9 cellular contexts compared by ENCODE assay signal in genomic region chr14:23306113-23306411, GRCh38.
DNase-seq lines count a peak whose midpoint lies in the region; ATAC-seq and TF ChIP-seq lines count a peak whose summit lies in the region.
"Had no signal": no experiment of that assay in that cellular context is flagged by ENCODE, and none has a peak within 500 bp of the region (broad histone marks: within the 10 kb centered on the region; RNA-seq: fewer than 3 reads in every experiment).

No MANE protein-coding gene starts in this region.

- peak overlapping the region; percentile 61 for H3K4me3 Mint-ChIP-seq in stimulated activated naive CD8-positive, alpha-beta T cell treated with anti-CD3 and anti-CD28 coated beads, Interleukin-15, Interleukin-2, amounts not matched to agents 100 ng/mL and 50 ng/mL, for 24 hours

- no peaks in the 10 kb centered on the region for H3K9me3 Mint-ChIP-seq in stimulated activated naive CD8-positive, alpha-beta T cell treated with anti-CD3 and anti-CD28 coated beads, Interleukin-15, Interleukin-2, amounts not matched to agents 100 ng/mL and 50 ng/mL, for 24 hours

- no peaks in the 10 kb centered on the region for H3K27me3 ChIP-seq in mucosa of stomach (ENCODE audit: control insufficient read depth, insufficient read depth, low read length)

- no peaks in the 10 kb centered on the region for H3K36me3 ChIP-seq in mucosa of stomach (ENCODE audit: control insufficient read depth, insufficient read depth, low read length)

- in situ Hi-C loops in KBM-7 (cut with MboI; ENCODE audit: low pct_unique_long_range_greater_than_20kb, low sequenced_read_pairs): no loop called here

- no peak for ATAC-seq in stimulated activated naive CD8-positive, alpha-beta T cell treated with anti-CD3 and anti-CD28 coated beads, Interleukin-15, Interleukin-2, amounts not matched to agents 100 U/mL and 50 U/mL, for 24 hours
- ATAC-seq in GM18505 (IDR thresholded peaks at IDR 0.05; ENCODE audit: unreplicated experiment) (no peak), HG02884 (IDR thresholded peaks at IDR 0.05; ENCODE audit: unreplicated experiment) (no peak)

- H3K36me3 Mint-ChIP-seq in stimulated activated naive CD8-positive, alpha-beta T cell treated with anti-CD3 and anti-CD28 coated beads, Interleukin-15, Interleukin-2, amounts not matched to agents 100 ng/mL and 50 ng/mL, for 24 hours (ENCODE audit: low read depth): no peaks in the 10 kb centered on the region

- no peak for DNase-seq in stimulated activated naive CD8-positive, alpha-beta T cell treated with anti-CD3 and anti-CD28 coated beads, Interleukin-15, Interleukin-2, amounts not matched to agents 100 U/mL and 50 U/mL, for 24 hours
- peak; percentile 38 for DNase-seq in choroid plexus epithelial cell (ENCODE audit: low read depth)
- DNase-seq in SKM-1 (lab: John Stamatoyannopoulos, UW; ENCODE audit: unreplicated experiment): no peak
- no peak for DNase-seq in KBM-7
- DNase-seq: activated CD8-positive, alpha-beta memory T cell treated with anti-CD3 and anti-CD28 coated beads, Interleukin-2, amount 50 U/mL, for 4 hours had no signal

- H3K4me1 ChIP-seq in mucosa of stomach (ENCODE audit: control insufficient read depth, insufficient read depth, low read length): peaks cover 37% of the 10 kb centered on the region

- peak overlapping the region; percentile 97 for H3K9ac ChIP-seq in mucosa of stomach (ENCODE audit: low read length)

- H3K9me3 ChIP-seq in mucosa of stomach (ENCODE audit: control insufficient read depth, low read length): no peaks in the 10 kb centered on the region

- H3K4me3 ChIP-seq in choroid plexus epithelial cell (ENCODE audit: low read depth, low read length): peak overlapping the region; percentile 96
- H3K4me3 ChIP-seq in mucosa of stomach (ENCODE audit: low read length): peak overlapping the region; percentile 94

- no peak for TF ChIP-seq CTCF in choroid plexus epithelial cell (conservative IDR thresholded peaks at IDR 0.05; ENCODE audit: low read depth, low read length)

- TF ChIP-seq POLR2A in GM18505 (IDR thresholded peaks at IDR 0.05; ENCODE audit: borderline replicate concordance, extremely low read depth, insufficient read depth, insufficient read length): no peak

- H3K27me3 Mint-ChIP-seq in stimulated activated naive CD8-positive, alpha-beta T cell treated with anti-CD3 and anti-CD28 coated beads, Interleukin-15, Interleukin-2, amounts not matched to agents 100 ng/mL and 50 ng/mL, for 24 hours: peaks cover 22% of the 10 kb centered on the region

- no peak overlapping the region for H3K27ac Mint-ChIP-seq in stimulated activated naive CD8-positive, alpha-beta T cell treated with anti-CD3 and anti-CD28 coated beads, Interleukin-15, Interleukin-2, amounts not matched to agents 100 ng/mL and 50 ng/mL, for 24 hours

- H3K4me1 Mint-ChIP-seq in stimulated activated naive CD8-positive, alpha-beta T cell treated with anti-CD3 and anti-CD28 coated beads, Interleukin-15, Interleukin-2, amounts not matched to agents 100 ng/mL and 50 ng/mL, for 24 hours (ENCODE audit: low read depth): peaks cover 20% of the 10 kb centered on the region
